ENCODE assay signal across 18 cellular contexts in the genomic region with DNA sequence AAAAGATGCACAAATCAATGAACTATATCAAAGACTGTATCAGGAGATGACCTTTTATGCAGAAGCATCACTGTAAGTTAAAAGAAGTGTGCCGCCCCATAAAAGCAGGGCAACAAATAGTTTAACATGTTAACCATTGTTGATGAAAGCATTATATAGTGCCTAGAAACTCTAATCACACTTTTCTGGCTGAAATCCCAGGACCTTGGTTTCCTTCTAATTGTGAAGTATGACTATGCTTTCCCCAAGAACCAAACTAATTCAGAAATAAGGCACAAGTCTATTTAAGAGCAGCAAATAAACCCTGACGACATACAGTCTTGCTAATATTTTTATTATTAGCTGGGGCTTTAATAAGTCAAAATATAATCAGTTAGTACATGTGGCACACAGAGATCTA. TPM values are rescaled to one million over a fixed set of nuclear protein-coding genes. Genes with fewer than 3 reads are reported as not detected.
A peak's percentile ranks its signal among the peaks of the same experiment; 100 is the strongest.
DNase-seq lines count a peak whose midpoint lies in the region; ATAC-seq and TF ChIP-seq lines count a peak whose summit lies in the region.
"Had no signal": no experiment of that assay in that cellular context is flagged by ENCODE, and none has a peak within 500 bp of the region (broad histone marks: within the 10 kb centered on the region; RNA-seq: fewer than 3 reads in every experiment).

No MANE protein-coding gene starts in this region.

- H3K27ac ChIP-seq in vagina: no peak overlapping the region
- H3K27ac ChIP-seq: A549, Peyer's patch had no signal

- no peaks in the 10 kb centered on the region for H3K9me3 ChIP-seq in vagina
- H3K9me3 ChIP-seq: A549, Peyer's patch had no signal

- TF ChIP-seq CTCF in fibroblast of mammary gland (conservative IDR thresholded peaks at IDR 0.05; ENCODE audit: control insufficient read depth, insufficient read depth, low read depth, low read length) (no peak), vagina (IDR thresholded peaks at IDR 0.05) (no peak)

- no peaks in the 10 kb centered on the region for H3K27me3 ChIP-seq in vagina
- H3K27me3 ChIP-seq: Peyer's patch had no signal

- no peaks in the 10 kb centered on the region for H3K4me1 ChIP-seq in vagina
- H3K4me1 ChIP-seq: A549, Peyer's patch had no signal

- peaks cover 0 to 4% of the 10 kb centered on the region in 2 donors for H3K36me3 ChIP-seq in vagina

- H3K4me1 Mint-ChIP-seq in activated T-helper 1 cell treated with anti-CD3 and anti-CD28 coated beads, Interleukin-12 subunit alpha, Interleukin-12 subunit beta, Interleukin-2, Interleukin-4 antibody, amounts not matched to agents 30 ng/mL and 10 ng/mL and 1 ng/mL, durations not matched to agents 14 hours and 24 hours and 36 hours (ENCODE audit: low read depth): peaks cover 23% of the 10 kb centered on the region

- ATAC-seq in GM21825 (IDR thresholded peaks at IDR 0.05; ENCODE audit: unreplicated experiment): no peak
- ATAC-seq: A549 had no signal

- DNase-seq in EH (ENCODE audit: low read depth) (peak; percentile 38), amniotic epithelial cell (ENCODE audit: low read depth) (peak; percentile 67), fibroblast of mammary gland (ENCODE audit: low read depth) (peak; percentile 16), renal cortical epithelial cell (ENCODE audit: low read depth) (peak; percentile 47), vagina (ENCODE audit: extremely low spot score in 2 of 2) (no peak)
- no peak for DNase-seq in activated T-helper 1 cell treated with anti-CD3 and anti-CD28 coated beads, Interleukin-12 subunit alpha, Interleukin-12 subunit beta, Interleukin-2, Interleukin-4 antibody, amounts not matched to agents 30 ng/mL and 10 ng/mL and 1 ng/mL, durations not matched to agents 14 hours and 24 hours and 36 hours (ENCODE audit: low spot score)
- no peak for DNase-seq in stimulated activated CD8-positive, alpha-beta memory T cell treated with anti-CD3 and anti-CD28 coated beads, Interleukin-4, amount 100 ng/mL, for 48 hours
- DNase-seq: DMS79, Karpas-422, NCI-H1105 treated with DMSO at 0.1 percent for 48 hours, NCI-H187 treated with DMSO at 0.1 percent for 48 hours, NCI-H2171, NCI-H446 treated with DMSO at 0.1 percent for 48 hours, Peyer's patch, Right ventricle myocardium superior had no signal

- H3K27ac Mint-ChIP-seq in activated T-helper 1 cell treated with anti-CD3 and anti-CD28 coated beads, Interleukin-12 subunit alpha, Interleukin-12 subunit beta, Interleukin-2, Interleukin-4 antibody, amounts not matched to agents 30 ng/mL and 10 ng/mL and 1 ng/mL, durations not matched to agents 14 hours and 24 hours and 36 hours: no peak overlapping the region
- H3K27ac Mint-ChIP-seq: CD14-positive monocyte had no signal

- peaks cover 49% of the 10 kb centered on the region for H3K36me3 Mint-ChIP-seq in activated T-helper 1 cell treated with anti-CD3 and anti-CD28 coated beads, Interleukin-12 subunit alpha, Interleukin-12 subunit beta, Interleukin-2, Interleukin-4 antibody, amounts not matched to agents 30 ng/mL and 10 ng/mL and 1 ng/mL, durations not matched to agents 14 hours and 24 hours and 36 hours (ENCODE audit: low read depth)

- intact Hi-C loops in activated T-helper 1 cell treated with anti-CD3 and anti-CD28 coated beads, Interleukin-12 subunit alpha, Interleukin-12 subunit beta, Interleukin-2, Interleukin-4 antibody, amounts not matched to agents 30 ng/mL and 10 ng/mL and 1 ng/mL, durations not matched to agents 14 hours and 24 hours and 36 hours (cut with micrococcal nuclease): no loop called here
- intact Hi-C loops in vagina (cut with DNase I): no loop called here

- TF ChIP-seq POLR2A in vagina (IDR thresholded peaks at IDR 0.05): no peak

- H3K27me3 Mint-ChIP-seq in activated T-helper 1 cell treated with anti-CD3 and anti-CD28 coated beads, Interleukin-12 subunit alpha, Interleukin-12 subunit beta, Interleukin-2, Interleukin-4 antibody, amounts not matched to agents 30 ng/mL and 10 ng/mL and 1 ng/mL, durations not matched to agents 14 hours and 24 hours and 36 hours (ENCODE audit: insufficient read depth): no peaks in the 10 kb centered on the region

- no peak overlapping the region for H3K4me3 Mint-ChIP-seq in activated T-helper 1 cell treated with anti-CD3 and anti-CD28 coated beads, Interleukin-12 subunit alpha, Interleukin-12 subunit beta, Interleukin-2, Interleukin-4 antibody, amounts not matched to agents 30 ng/mL and 10 ng/mL and 1 ng/mL, durations not matched to agents 14 hours and 24 hours and 36 hours
- H3K4me3 Mint-ChIP-seq: CD14-positive monocyte had no signal

- no peaks in the 10 kb centered on the region for H3K9me3 Mint-ChIP-seq in activated T-helper 1 cell treated with anti-CD3 and anti-CD28 coated beads, Interleukin-12 subunit alpha, Interleukin-12 subunit beta, Interleukin-2, Interleukin-4 antibody, amounts not matched to agents 30 ng/mL and 10 ng/mL and 1 ng/mL, durations not matched to agents 14 hours and 24 hours and 36 hours

- H3K4me3 ChIP-seq in fibroblast of mammary gland (ENCODE audit: control insufficient read depth, low read depth, low read length): no peak overlapping the region
- no peak overlapping the region for H3K4me3 ChIP-seq in vagina
- H3K4me3 ChIP-seq: A549, Peyer's patch had no signal

RNA-seq across cellular contexts. Expression of a gene that starts 21.7 kb away (rescaled TPM):
- 20.7 and 48.6 TPM in 2 replicates for total RNA-seq in renal cortical epithelial cell
- total RNA-seq in activated T-helper 1 cell treated with anti-CD3 and anti-CD28 coated beads, Interleukin-12 subunit alpha, Interleukin-12 subunit beta, Interleukin-2, Interleukin-4 antibody, amounts not matched to agents 30 ng/mL and 10 ng/mL and 1 ng/mL, durations not matched to agents 14 hours and 24 hours and 36 hours: 68.1 and 71.2 TPM in 2 replicates
- total RNA-seq in vagina: 19.2 TPM

RNA-seq across cellular contexts. Expression of a gene that starts 30.8 kb away (rescaled TPM):
- total RNA-seq in renal cortical epithelial cell (not detected in 2 replicates), vagina (not detected)
- not detected in 2 replicates for total RNA-seq in activated T-helper 1 cell treated with anti-CD3 and anti-CD28 coated beads, Interleukin-12 subunit alpha, Interleukin-12 subunit beta, Interleukin-2, Interleukin-4 antibody, amounts not matched to agents 30 ng/mL and 10 ng/mL and 1 ng/mL, durations not matched to agents 14 hours and 24 hours and 36 hours
- total RNA-seq: Peyer's patch, Right ventricle myocardium superior had no signal

RNA-seq across cellular contexts. Expression of a gene that starts 41.9 kb away (rescaled TPM):
- total RNA-seq in renal cortical epithelial cell (not detected in 2 replicates), vagina (not detected)
- total RNA-seq in activated T-helper 1 cell treated with anti-CD3 and anti-CD28 coated beads, Interleukin-12 subunit alpha, Interleukin-12 subunit beta, Interleukin-2, Interleukin-4 antibody, amounts not matched to agents 30 ng/mL and 10 ng/mL and 1 ng/mL, durations not matched to agents 14 hours and 24 hours and 36 hours: not detected in 2 replicates
- total RNA-seq: Peyer's patch had no signal

RNA-seq across cellular contexts. Expression of a gene that starts 53.1 kb away (rescaled TPM):
- total RNA-seq in renal cortical epithelial cell: 0.30 TPM in 1 of 2 replicates, not detected in the other
- not detected in 2 replicates for total RNA-seq in activated T-helper 1 cell treated with anti-CD3 and anti-CD28 coated beads, Interleukin-12 subunit alpha, Interleukin-12 subunit beta, Interleukin-2, Interleukin-4 antibody, amounts not matched to agents 30 ng/mL and 10 ng/mL and 1 ng/mL, durations not matched to agents 14 hours and 24 hours and 36 hours
- not detected for total RNA-seq in vagina
- total RNA-seq: Peyer's patch, Right ventricle myocardium superior had no signal

RNA-seq across cellular contexts. Expression of a gene that starts 53.8 kb away (rescaled TPM):
- total RNA-seq in renal cortical epithelial cell: 0.30 TPM in 1 of 2 replicates, not detected in the other
- 10.2 and 11.2 TPM in 2 replicates for total RNA-seq in activated T-helper 1 cell treated with anti-CD3 and anti-CD28 coated beads, Interleukin-12 subunit alpha, Interleukin-12 subunit beta, Interleukin-2, Interleukin-4 antibody, amounts not matched to agents 30 ng/mL and 10 ng/mL and 1 ng/mL, durations not matched to agents 14 hours and 24 hours and 36 hours
- 2.9 TPM for total RNA-seq in vagina

Comparison
In these comparisons a context has a peak if more than half of its experiments do, and no peak if none do; other contexts are left out.
1. DNase-seq: peak in EH (single experiment), amniotic epithelial cell (single experiment), fibroblast of mammary gland (single experiment) and renal cortical epithelial cell (single experiment); none in activated T-helper 1 cell treated with anti-CD3 and anti-CD28 coated beads, Interleukin-12 subunit alpha, Interleukin-12 subunit beta, Interleukin-2, Interleukin-4 antibody, amounts not matched to agents 30 ng/mL and 10 ng/mL and 1 ng/mL, durations not matched to agents 14 hours and 24 hours and 36 hours (single experiment), vagina (0 of 2) and stimulated activated CD8-positive, alpha-beta memory T cell treated with anti-CD3 and anti-CD28 coated beads, Interleukin-4, amount 100 ng/mL, for 48 hours (single experiment).